Comparison of ENCODE assay signal across 8 cellular contexts in genomic region chr7:95840953-95841950, GRCh38.
DNase-seq lines count a peak whose midpoint lies in the region; ATAC-seq and TF ChIP-seq lines count a peak whose summit lies in the region.

No MANE protein-coding gene starts in this region.

- H3K27me3 Mint-ChIP-seq in activated CD8-positive, alpha-beta T cell treated with anti-CD3 and anti-CD28 coated beads for 36 hours, result peaks cover 3% of the 10 kb centered on the region
- H3K27me3 Mint-ChIP-seq in activated CD8-positive, alpha-beta T cell treated with anti-CD3 and anti-CD28 coated beads, Interleukin-2, amount 10 ng/mL, durations not matched to agents 7 days and 5 days (ENCODE audit: low read depth), result no peaks in the 10 kb centered on the region

- H3K4me3 Mint-ChIP-seq in activated CD8-positive, alpha-beta T cell treated with anti-CD3 and anti-CD28 coated beads for 36 hours, result no peak overlapping the region
- H3K4me3 Mint-ChIP-seq in activated CD8-positive, alpha-beta T cell treated with anti-CD3 and anti-CD28 coated beads, Interleukin-2, amount 10 ng/mL, durations not matched to agents 7 days and 5 days, result no peak overlapping the region

- H3K36me3 Mint-ChIP-seq in activated CD8-positive, alpha-beta T cell treated with anti-CD3 and anti-CD28 coated beads for 36 hours (ENCODE audit: low read depth), result no peaks in the 10 kb centered on the region
- H3K36me3 Mint-ChIP-seq in activated CD8-positive, alpha-beta T cell treated with anti-CD3 and anti-CD28 coated beads, Interleukin-2, amount 10 ng/mL, durations not matched to agents 7 days and 5 days (ENCODE audit: low read depth), result no peaks in the 10 kb centered on the region

- no peak for ATAC-seq in activated CD8-positive, alpha-beta T cell treated with anti-CD3 and anti-CD28 coated beads for 36 hours
- ATAC-seq in activated CD8-positive, alpha-beta T cell treated with anti-CD3 and anti-CD28 coated beads, Interleukin-2, amount 10 ng/mL, durations not matched to agents 7 days and 5 days, result no peak
- ATAC-seq in HG02763 (IDR thresholded peaks at IDR 0.05; ENCODE audit: unreplicated experiment), result peak; percentile 76

- intact Hi-C loops in activated CD8-positive, alpha-beta T cell treated with anti-CD3 and anti-CD28 coated beads for 36 hours (cut with micrococcal nuclease), result no loop called here
- intact Hi-C loops in posterior cingulate gyrus (cut with DNase I), result no loop called here

- POLR2A ChIA-PET in activated CD8-positive, alpha-beta T cell treated with anti-CD3 and anti-CD28 coated beads for 36 hours (lab: Charles Lee), result no interaction called here
- POLR2A ChIA-PET in activated CD8-positive, alpha-beta T cell treated with anti-CD3 and anti-CD28 coated beads, Interleukin-2, amount 10 ng/mL, durations not matched to agents 7 days and 5 days (lab: Charles Lee), result no interaction called here

- no peaks in the 10 kb centered on the region for H3K9me3 Mint-ChIP-seq in activated CD8-positive, alpha-beta T cell treated with anti-CD3 and anti-CD28 coated beads for 36 hours
- peaks cover 4% of the 10 kb centered on the region for H3K9me3 Mint-ChIP-seq in activated CD8-positive, alpha-beta T cell treated with anti-CD3 and anti-CD28 coated beads, Interleukin-2, amount 10 ng/mL, durations not matched to agents 7 days and 5 days (ENCODE audit: insufficient read depth)

- no peak overlapping the region for H3K27ac Mint-ChIP-seq in activated CD8-positive, alpha-beta T cell treated with anti-CD3 and anti-CD28 coated beads for 36 hours
- no peak overlapping the region for H3K27ac Mint-ChIP-seq in activated CD8-positive, alpha-beta T cell treated with anti-CD3 and anti-CD28 coated beads, Interleukin-2, amount 10 ng/mL, durations not matched to agents 7 days and 5 days

- peak; percentile 41 for TF ChIP-seq CTCF in activated CD8-positive, alpha-beta T cell treated with anti-CD3 and anti-CD28 coated beads for 36 hours (IDR thresholded peaks at IDR 0.05)

- CTCF ChIA-PET in activated CD8-positive, alpha-beta T cell treated with anti-CD3 and anti-CD28 coated beads for 36 hours (lab: Charles Lee), result interaction anchor here (0.9 to 2.3 kb wide), 7 partner anchors 11 to 336 kb away, joined by 3 to 8 read pairs (median 3); no protein-coding TSS in a partner anchor
- CTCF ChIA-PET in activated CD8-positive, alpha-beta T cell treated with anti-CD3 and anti-CD28 coated beads, Interleukin-2, amount 10 ng/mL, durations not matched to agents 7 days and 5 days (lab: Charles Lee), result interaction anchor here (1.1 to 1.6 kb wide), 2 partner anchors 16 to 74 kb away, joined by 3 to 4 read pairs; no protein-coding TSS in a partner anchor

- no peaks in the 10 kb centered on the region for H3K4me1 Mint-ChIP-seq in activated CD8-positive, alpha-beta T cell treated with anti-CD3 and anti-CD28 coated beads for 36 hours (ENCODE audit: low read depth)
- H3K4me1 Mint-ChIP-seq in activated CD8-positive, alpha-beta T cell treated with anti-CD3 and anti-CD28 coated beads, Interleukin-2, amount 10 ng/mL, durations not matched to agents 7 days and 5 days (ENCODE audit: low read depth), result no peaks in the 10 kb centered on the region

- DNase-seq in activated CD8-positive, alpha-beta T cell treated with anti-CD3 and anti-CD28 coated beads for 36 hours, result no peak
- DNase-seq in activated CD8-positive, alpha-beta T cell treated with anti-CD3 and anti-CD28 coated beads, Interleukin-2, amount 10 ng/mL, durations not matched to agents 7 days and 5 days, result no peak
- DNase-seq in NOMO-1 (lab: John Stamatoyannopoulos, UW; ENCODE audit: unreplicated experiment in 2 of 2) (peak; percentile 50 to 55), islet precursor cell (peak; percentile 91), posterior cingulate gyrus (no peak), NCI-H524 treated with DMSO at 0.1 percent for 48 hours (lab: John Stamatoyannopoulos, UW) (no peak), ureter (ENCODE audit: low spot score) (no peak)

Comparison
In these comparisons a context has a peak if more than half of its experiments do, and no peak if none do; other contexts are left out.
1. DNase-seq: peak in NOMO-1 (2 of 2) and islet precursor cell (single experiment); none in activated CD8-positive, alpha-beta T cell treated with anti-CD3 and anti-CD28 coated beads for 36 hours (single experiment), activated CD8-positive, alpha-beta T cell treated with anti-CD3 and anti-CD28 coated beads, Interleukin-2, amount 10 ng/mL, durations not matched to agents 7 days and 5 days (single experiment), posterior cingulate gyrus (0 of 10), NCI-H524 treated with DMSO at 0.1 percent for 48 hours (single experiment) and ureter (single experiment).